ENCODE assay signal across 1 cellular context in the genomic region with DNA sequence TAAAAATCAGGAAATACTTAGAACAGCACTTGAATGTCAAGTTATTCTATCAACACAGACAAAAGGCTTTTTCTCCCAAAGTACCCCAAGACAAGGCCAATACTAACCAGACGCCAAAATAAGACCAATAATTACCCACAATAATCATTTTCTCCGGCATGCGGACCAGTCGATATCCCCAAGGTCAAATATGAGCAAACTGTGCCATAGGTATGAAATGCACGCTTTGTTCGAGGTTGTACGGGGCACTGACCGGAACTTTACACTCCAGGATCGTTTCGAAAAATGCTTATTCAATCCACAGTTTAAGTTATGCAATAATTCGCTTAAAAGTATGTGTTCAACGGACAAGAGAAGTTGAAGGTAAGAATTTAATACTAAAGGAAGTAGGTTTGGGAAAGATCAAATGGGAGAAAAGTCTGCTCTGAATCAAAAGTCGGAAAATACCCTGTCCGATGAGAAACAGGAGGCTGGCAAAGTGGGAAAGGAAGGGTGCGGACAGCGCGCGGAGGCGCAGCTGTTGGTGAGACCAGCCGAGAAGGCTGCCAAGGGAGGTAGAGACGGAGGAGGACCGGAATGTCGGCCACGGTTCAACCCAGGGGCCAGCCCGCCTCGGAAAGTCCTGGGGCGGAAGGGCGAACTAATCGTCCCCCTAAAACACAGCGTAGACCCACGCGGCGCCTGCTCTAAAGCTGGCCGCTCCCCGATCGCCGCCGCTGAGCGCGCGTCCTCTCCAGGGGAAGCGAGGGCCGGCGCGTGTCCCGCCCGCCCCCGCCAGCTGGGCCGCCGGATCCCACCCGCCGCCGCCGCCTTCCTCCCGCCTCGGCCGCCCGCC.
TF ChIP-seq lines count a peak whose summit lies in the region.

No MANE protein-coding gene starts in this region.

TF ChIP-seq in IMR-90, 13 proteins besides CTCF, POLR2A, EP300 and RAD21:
- TF ChIP-seq CEBPB (IDR thresholded peaks at IDR 0.05; ENCODE audit: low read depth, low read length): peak; percentile 79; the same call in 1 of the 2 replicates
- TF ChIP-seq MAZ (IDR thresholded peaks at IDR 0.05; ENCODE audit: borderline replicate concordance, low read depth, low read length): no peak
- TF ChIP-seq FOS (IDR thresholded peaks at IDR 0.05; ENCODE audit: low read depth, low read length): no peak
- peak; percentile 76; the same call in 1 of the 2 replicates for TF ChIP-seq MXI1 (IDR thresholded peaks at IDR 0.05; ENCODE audit: borderline replicate concordance, low read depth, low read length)
